In genomic region chr3:197586181-197586580, GRCh38 we compare ENCODE assay signal across 14 cellular contexts. TPM values are rescaled to one million over a fixed set of nuclear protein-coding genes. Genes with fewer than 3 reads are reported as not detected.
DNase-seq lines count a peak whose midpoint lies in the region; ATAC-seq lines count a peak whose summit lies in the region.
"Had no signal": no experiment of that assay in that cellular context is flagged by ENCODE, and none has a peak within 500 bp of the region (broad histone marks: within the 10 kb centered on the region; RNA-seq: fewer than 3 reads in every experiment).

No MANE protein-coding gene starts in this region.

- no peak for ATAC-seq in HG02981 (IDR thresholded peaks at IDR 0.05; ENCODE audit: unreplicated experiment)

- CTCF ChIA-PET in activated naive CD4-positive, alpha-beta T cell treated with anti-CD3 and anti-CD28 coated beads, Interleukin-2, amount 10 ng/mL, durations not matched to agents 7 days and 5 days (lab: Charles Lee): interaction anchor here (1.0 to 5.7 kb wide), 2 partner anchors 8 to 13 kb away, joined by 3 to 26 read pairs; no protein-coding TSS in a partner anchor
- CTCF ChIA-PET in activated naive CD4-positive, alpha-beta T cell treated with anti-CD3 and anti-CD28 coated beads for 36 hours (lab: Charles Lee): interaction anchor here (0.8 to 1.4 kb wide), 2 partner anchors 9 to 12 kb away, joined by 5 to 9 read pairs; no protein-coding TSS in a partner anchor

- no peaks in the 10 kb centered on the region for H3K9me3 Mint-ChIP-seq in activated naive CD4-positive, alpha-beta T cell treated with anti-CD3 and anti-CD28 coated beads, Interleukin-2, amount 10 ng/mL, durations not matched to agents 7 days and 5 days
- H3K9me3 Mint-ChIP-seq in activated naive CD4-positive, alpha-beta T cell treated with anti-CD3 and anti-CD28 coated beads for 36 hours: no peaks in the 10 kb centered on the region
- H3K9me3 Mint-ChIP-seq: CD4-positive, alpha-beta memory T cell had no signal

- peak overlapping the region; percentile 15 for H3K27ac Mint-ChIP-seq in activated naive CD4-positive, alpha-beta T cell treated with anti-CD3 and anti-CD28 coated beads, Interleukin-2, amount 10 ng/mL, durations not matched to agents 7 days and 5 days
- H3K27ac Mint-ChIP-seq in activated naive CD4-positive, alpha-beta T cell treated with anti-CD3 and anti-CD28 coated beads for 36 hours: no peak overlapping the region
- H3K27ac Mint-ChIP-seq: CD4-positive, alpha-beta memory T cell had no signal

- H3K27me3 Mint-ChIP-seq in activated naive CD4-positive, alpha-beta T cell treated with anti-CD3 and anti-CD28 coated beads, Interleukin-2, amount 10 ng/mL, durations not matched to agents 7 days and 5 days: peaks cover 7% of the 10 kb centered on the region
- no peaks in the 10 kb centered on the region for H3K27me3 Mint-ChIP-seq in activated naive CD4-positive, alpha-beta T cell treated with anti-CD3 and anti-CD28 coated beads for 36 hours (ENCODE audit: low read depth)

- peaks cover 7% of the 10 kb centered on the region for H3K36me3 Mint-ChIP-seq in activated naive CD4-positive, alpha-beta T cell treated with anti-CD3 and anti-CD28 coated beads, Interleukin-2, amount 10 ng/mL, durations not matched to agents 7 days and 5 days
- H3K36me3 Mint-ChIP-seq in activated naive CD4-positive, alpha-beta T cell treated with anti-CD3 and anti-CD28 coated beads for 36 hours (ENCODE audit: low read depth): no peaks in the 10 kb centered on the region
- H3K36me3 Mint-ChIP-seq: CD4-positive, alpha-beta memory T cell had no signal

- peaks cover 34% of the 10 kb centered on the region for H3K4me1 Mint-ChIP-seq in activated naive CD4-positive, alpha-beta T cell treated with anti-CD3 and anti-CD28 coated beads, Interleukin-2, amount 10 ng/mL, durations not matched to agents 7 days and 5 days
- H3K4me1 Mint-ChIP-seq in activated naive CD4-positive, alpha-beta T cell treated with anti-CD3 and anti-CD28 coated beads for 36 hours (ENCODE audit: low read depth): no peaks in the 10 kb centered on the region
- H3K4me1 Mint-ChIP-seq: CD4-positive, alpha-beta memory T cell had no signal

- H3K4me3 Mint-ChIP-seq in activated naive CD4-positive, alpha-beta T cell treated with anti-CD3 and anti-CD28 coated beads, Interleukin-2, amount 10 ng/mL, durations not matched to agents 7 days and 5 days: no peak overlapping the region
- H3K4me3 Mint-ChIP-seq in activated naive CD4-positive, alpha-beta T cell treated with anti-CD3 and anti-CD28 coated beads for 36 hours: no peak overlapping the region

- intact Hi-C loops in activated naive CD4-positive, alpha-beta T cell treated with anti-CD3 and anti-CD28 coated beads for 36 hours (cut with micrococcal nuclease): no loop called here

- no peak for DNase-seq in activated naive CD4-positive, alpha-beta T cell treated with anti-CD3 and anti-CD28 coated beads, Interleukin-2, amount 10 ng/mL, durations not matched to agents 7 days and 5 days
- no peak for DNase-seq in activated naive CD4-positive, alpha-beta T cell treated with anti-CD3 and anti-CD28 coated beads for 36 hours
- DNase-seq in cerebellum (ENCODE audit: low spot score) (peak; percentile 67), myocyte (ENCODE audit: low read depth) (peak; percentile 13), globus pallidus (ENCODE audit: low spot score) (no peak), epidermal melanocyte (ENCODE audit: insufficient read length, low spot score) (no peak)
- DNase-seq: BE2C; CD4-positive, alpha-beta memory T cell; DND-41; GF-D8; GM23248; H7; IMR-90 had no signal

RNA-seq across cellular contexts. Expression of gene BDH1, which starts 30.4 kb away (rescaled TPM):
- total RNA-seq in activated naive CD4-positive, alpha-beta T cell treated with anti-CD3 and anti-CD28 coated beads for 36 hours: 10 to 100 TPM; 70.7 to 71.2 TPM
- 15.3 TPM for total RNA-seq in cerebellum
- 0.26 and 0.67 TPM in 2 replicates for total RNA-seq in myocyte
- 0.78 TPM for polyA plus RNA-seq in myocyte (2012)

Comparison
In these comparisons a context has a peak if more than half of its experiments do, and no peak if none do; other contexts are left out.
1. DNase-seq: peak in cerebellum (single experiment) and myocyte (single experiment); none in activated naive CD4-positive, alpha-beta T cell treated with anti-CD3 and anti-CD28 coated beads, Interleukin-2, amount 10 ng/mL, durations not matched to agents 7 days and 5 days (single experiment), activated naive CD4-positive, alpha-beta T cell treated with anti-CD3 and anti-CD28 coated beads for 36 hours (single experiment), globus pallidus (single experiment) and epidermal melanocyte (single experiment).